ENCODE assay signal across 11 cellular contexts in the genomic region with DNA sequence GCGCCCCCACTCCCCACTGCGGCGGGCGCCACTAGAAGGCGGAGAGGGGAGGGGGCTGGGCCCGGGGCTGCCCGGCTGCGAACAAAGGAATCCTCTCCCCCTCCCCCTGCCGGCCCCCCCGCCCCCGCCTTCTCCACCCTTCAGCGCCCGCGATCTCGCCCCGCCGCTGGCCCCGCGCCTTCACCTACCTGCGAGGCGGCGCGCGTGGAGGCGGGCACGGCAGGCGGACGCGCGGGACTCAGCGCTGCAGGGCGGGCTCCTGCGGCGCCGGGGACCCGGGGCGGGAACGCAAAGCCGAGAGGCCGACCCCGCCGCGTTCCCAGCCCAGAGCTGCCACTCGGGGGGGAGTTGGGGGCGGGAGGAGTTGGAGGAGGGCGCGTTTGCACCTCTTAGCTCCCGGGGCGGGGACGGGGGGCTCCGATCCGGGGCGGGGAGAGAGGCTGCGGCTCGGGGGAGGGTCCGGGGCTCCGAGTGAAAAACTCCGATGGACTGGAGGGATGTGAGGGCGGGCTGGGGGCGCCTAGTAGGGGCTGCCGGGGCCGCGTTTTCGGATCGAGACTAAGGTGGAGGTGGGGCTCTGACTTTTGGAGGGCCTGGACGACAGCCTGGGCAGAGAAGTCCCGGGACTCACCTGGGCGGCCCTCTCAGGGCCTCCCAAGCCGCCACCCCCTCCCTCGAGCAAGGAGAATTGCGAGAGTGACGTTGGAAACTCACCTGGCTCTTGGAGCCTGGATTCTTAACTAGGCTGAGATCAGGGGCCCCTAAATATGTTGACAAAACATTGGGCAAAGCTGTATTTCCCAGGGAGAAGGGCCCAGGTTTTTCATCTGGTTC. TPM values are rescaled to one million over a fixed set of nuclear protein-coding genes. Genes with fewer than 3 reads are reported as not detected.
DNase-seq lines count a peak whose midpoint lies in the region; TF ChIP-seq lines count a peak whose summit lies in the region.
"Had no signal": no experiment of that assay in that cellular context is flagged by ENCODE, and none has a peak within 500 bp of the region (broad histone marks: within the 10 kb centered on the region; RNA-seq: fewer than 3 reads in every experiment).

A gene (minus strand): TSS at position 332 of the 834 bp plus-strand sequence. CDS start 2,112 bp downstream, outside the sequence.

- TF ChIP-seq POLR2A in vagina (IDR thresholded peaks at IDR 0.05) = no peak

- intact Hi-C loops in activated naive CD4-positive, alpha-beta T cell treated with anti-CD3 and anti-CD28 coated beads for 36 hours (cut with micrococcal nuclease) = loop anchor here (10.0 kb wide), 1 partner anchor 175 kb away; no protein-coding TSS in a partner anchor
- intact Hi-C loops in vagina (cut with DNase I) = no loop called here

- DNase-seq in activated naive CD4-positive, alpha-beta T cell treated with anti-CD3 and anti-CD28 coated beads for 36 hours = no peak
- no peak for DNase-seq in activated naive CD4-positive, alpha-beta T cell (lab: John Stamatoyannopoulos, UW)
- DNase-seq in WERI-Rb-1 (peak; percentile 44), immature natural killer cell (no peak), vagina (ENCODE audit: extremely low spot score in 2 of 2) (no peak), DMS 273 (lab: John Stamatoyannopoulos, UW; ENCODE audit: unreplicated experiment) (no peak), NCI-H2171 treated with DMSO at 0.1 percent for 48 hours (lab: John Stamatoyannopoulos, UW) (no peak)
- DNase-seq: NCI-H1092 treated with DMSO at 0.1 percent for 48 hours; stimulated activated CD4-positive, alpha-beta T cell treated with anti-CD3 and anti-CD28 coated beads, Interleukin-4, amount 100 ng/mL, for 24 hours had no signal

- H3K9me3 ChIP-seq in WERI-Rb-1 (ENCODE audit: severe bottlenecking) (no peaks in the 10 kb centered on the region), vagina (no peaks in the 10 kb centered on the region)

- peak within 1 kb of the TSS; percentile 56 for H3K4me3 ChIP-seq in WERI-Rb-1 (ENCODE audit: low read depth, low read length)
- H3K4me3 ChIP-seq in vagina = peak within 1 kb of the TSS in 1 of 2 donors; percentile 12

- H3K4me3 Mint-ChIP-seq in activated naive CD4-positive, alpha-beta T cell treated with anti-CD3 and anti-CD28 coated beads for 36 hours = peak within 1 kb of the TSS; percentile 45
- H3K4me3 Mint-ChIP-seq in immature natural killer cell = peak within 1 kb of the TSS; percentile 8 to 57 (median 27)

- peaks cover 17% of the 10 kb centered on the region for H3K4me1 ChIP-seq in vagina

- H3K27ac Mint-ChIP-seq in activated naive CD4-positive, alpha-beta T cell treated with anti-CD3 and anti-CD28 coated beads for 36 hours = no peak within 1 kb of the TSS
- no peak within 1 kb of the TSS for H3K27ac Mint-ChIP-seq in immature natural killer cell

- H3K36me3 ChIP-seq in WERI-Rb-1 (no peaks in the 10 kb centered on the region), vagina (no peaks in the 10 kb centered on the region)

- H3K27ac ChIP-seq in WERI-Rb-1 (peak within 1 kb of the TSS; percentile 79), temporal lobe (ENCODE audit: low read depth, low read length) (no peak within 1 kb of the TSS), vagina (no peak within 1 kb of the TSS)
- H3K27ac ChIP-seq: C4-2B had no signal

- CTCF ChIA-PET in activated naive CD4-positive, alpha-beta T cell treated with anti-CD3 and anti-CD28 coated beads for 36 hours (lab: Charles Lee) = no interaction called here

- H3K36me3 Mint-ChIP-seq in activated naive CD4-positive, alpha-beta T cell treated with anti-CD3 and anti-CD28 coated beads for 36 hours (ENCODE audit: low read depth) = no peaks in the 10 kb centered on the region
- H3K36me3 Mint-ChIP-seq in immature natural killer cell = peaks cover 0 to 4% (median 3%) of the 10 kb centered on the region in 3 donors

- peaks cover 51% of the 10 kb centered on the region for H3K27me3 Mint-ChIP-seq in activated naive CD4-positive, alpha-beta T cell treated with anti-CD3 and anti-CD28 coated beads for 36 hours (ENCODE audit: low read depth)
- peaks cover 10 to 24% (median 18%) of the 10 kb centered on the region in 3 donors for H3K27me3 Mint-ChIP-seq in immature natural killer cell (ENCODE audit: low read depth in 3 of 3)

- H3K27me3 ChIP-seq in WERI-Rb-1 (ENCODE audit: insufficient read depth, low read depth, severe bottlenecking) (no peaks in the 10 kb centered on the region), vagina (peaks cover 6% of the 10 kb centered on the region)

- peaks cover 7% of the 10 kb centered on the region for H3K4me1 Mint-ChIP-seq in activated naive CD4-positive, alpha-beta T cell treated with anti-CD3 and anti-CD28 coated beads for 36 hours (ENCODE audit: low read depth)
- H3K4me1 Mint-ChIP-seq in immature natural killer cell = peaks cover 7 to 10% of the 10 kb centered on the region in 2 donors

- H3K9me3 Mint-ChIP-seq in activated naive CD4-positive, alpha-beta T cell treated with anti-CD3 and anti-CD28 coated beads for 36 hours = no peaks in the 10 kb centered on the region
- no peaks in the 10 kb centered on the region for H3K9me3 Mint-ChIP-seq in immature natural killer cell

- TF ChIP-seq CTCF in WERI-Rb-1 (IDR thresholded peaks at IDR 0.05; ENCODE audit: low read depth, low read length) = no peak
- TF ChIP-seq CTCF in vagina (IDR thresholded peaks at IDR 0.05) = no peak

RNA-seq across cellular contexts. Expression of the gene that starts here (rescaled TPM):
- not detected for total RNA-seq in activated naive CD4-positive, alpha-beta T cell treated with anti-CD3 and anti-CD28 coated beads for 36 hours
- not detected for polyA plus RNA-seq in immature natural killer cell
- total RNA-seq in temporal lobe (40.6 TPM), vagina (not detected)

Comparison
In these comparisons a context has a peak if more than half of its experiments do, and no peak if none do; other contexts are left out.
1. RNA of the gene that starts here (total RNA-seq): 40.6 TPM in temporal lobe (single experiment); not detected in activated naive CD4-positive, alpha-beta T cell treated with anti-CD3 and anti-CD28 coated beads for 36 hours and not detected in vagina (single experiment); every median in the first group is over 10 times any median in the second.